ENCODE assay signal across 1 cellular context in the genomic region with DNA sequence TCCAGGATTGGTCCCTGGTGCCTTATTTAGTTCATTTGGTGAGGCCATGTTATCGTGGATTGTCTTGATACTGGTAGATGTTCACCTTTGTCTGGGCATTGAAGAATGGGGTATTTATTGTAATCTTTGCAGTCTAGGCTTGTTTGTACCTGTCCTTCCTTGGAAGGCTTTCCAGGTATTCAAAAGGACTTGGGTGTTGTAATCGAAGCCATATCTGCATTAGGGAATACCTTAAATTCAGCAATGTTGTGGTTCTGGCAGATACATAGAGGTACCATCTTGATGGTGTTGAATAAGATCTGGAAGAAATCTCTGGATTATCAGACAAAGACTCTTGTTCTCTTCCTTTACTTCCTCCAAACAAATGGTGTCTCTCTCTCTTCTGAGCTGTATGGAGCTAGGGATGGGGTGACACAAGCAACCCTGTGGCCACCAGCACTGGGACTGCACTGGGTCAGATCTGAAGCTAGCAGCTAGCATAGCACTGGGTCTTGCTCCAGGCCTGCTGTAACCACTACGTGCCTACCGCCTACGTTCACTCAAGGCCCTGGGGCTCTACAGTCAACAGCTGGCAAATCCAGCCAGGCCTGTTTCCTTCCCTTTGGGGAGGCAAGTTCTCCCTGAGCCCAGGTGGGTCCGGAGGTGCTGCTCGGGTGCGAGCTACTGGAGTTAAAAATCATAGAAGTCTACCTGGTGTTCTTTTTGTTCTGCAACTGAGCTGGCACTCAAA.
TF ChIP-seq lines count a peak whose summit lies in the region.

No MANE protein-coding gene starts in this region.

TF ChIP-seq in K562, 482 proteins besides CTCF, POLR2A, EP300 and RAD21:
- TF ChIP-seq, protein P1, sequence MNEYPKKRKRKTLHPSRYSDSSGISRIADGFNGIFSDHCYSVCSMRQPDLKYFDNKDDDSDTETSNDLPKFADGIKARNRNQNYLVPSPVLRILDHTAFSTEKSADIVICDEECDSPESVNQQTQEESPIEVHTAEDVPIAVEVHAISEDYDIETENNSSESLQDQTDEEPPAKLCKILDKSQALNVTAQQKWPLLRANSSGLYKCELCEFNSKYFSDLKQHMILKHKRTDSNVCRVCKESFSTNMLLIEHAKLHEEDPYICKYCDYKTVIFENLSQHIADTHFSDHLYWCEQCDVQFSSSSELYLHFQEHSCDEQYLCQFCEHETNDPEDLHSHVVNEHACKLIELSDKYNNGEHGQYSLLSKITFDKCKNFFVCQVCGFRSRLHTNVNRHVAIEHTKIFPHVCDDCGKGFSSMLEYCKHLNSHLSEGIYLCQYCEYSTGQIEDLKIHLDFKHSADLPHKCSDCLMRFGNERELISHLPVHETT (CRISPR knock-in tag; conservative IDR thresholded peaks at IDR 0.05 in 1 of 2, IDR thresholded peaks at IDR 0.05 in 1 of 2) = no peak
- TF ChIP-seq, protein P2, sequence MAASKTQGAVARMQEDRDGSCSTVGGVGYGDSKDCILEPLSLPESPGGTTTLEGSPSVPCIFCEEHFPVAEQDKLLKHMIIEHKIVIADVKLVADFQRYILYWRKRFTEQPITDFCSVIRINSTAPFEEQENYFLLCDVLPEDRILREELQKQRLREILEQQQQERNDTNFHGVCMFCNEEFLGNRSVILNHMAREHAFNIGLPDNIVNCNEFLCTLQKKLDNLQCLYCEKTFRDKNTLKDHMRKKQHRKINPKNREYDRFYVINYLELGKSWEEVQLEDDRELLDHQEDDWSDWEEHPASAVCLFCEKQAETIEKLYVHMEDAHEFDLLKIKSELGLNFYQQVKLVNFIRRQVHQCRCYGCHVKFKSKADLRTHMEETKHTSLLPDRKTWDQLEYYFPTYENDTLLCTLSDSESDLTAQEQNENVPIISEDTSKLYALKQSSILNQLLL (CRISPR knock-in tag; IDR thresholded peaks at IDR 0.05; ENCODE audit: borderline replicate concordance) = no peak
